In the genomic region with DNA sequence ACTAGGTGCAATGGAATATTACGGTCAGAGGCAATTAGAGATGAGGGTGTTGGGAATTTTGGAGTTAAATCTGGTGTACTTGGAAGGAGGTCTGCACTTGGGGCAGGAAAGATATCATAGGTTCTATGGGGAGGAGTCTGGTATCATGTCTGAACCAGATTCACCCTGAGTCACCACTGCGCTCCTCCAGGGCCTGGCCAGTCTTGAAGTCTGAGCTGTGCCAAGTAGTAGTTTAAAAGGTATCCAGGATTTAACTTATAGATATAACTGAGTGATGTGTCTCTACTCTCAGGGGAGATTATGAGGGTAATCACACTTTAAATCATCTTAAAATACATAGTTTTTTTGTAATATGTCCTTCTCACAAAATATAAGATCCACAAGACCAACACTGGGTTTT, we compare ENCODE assay signal across 37 cellular contexts. TPM values are rescaled to one million over a fixed set of nuclear protein-coding genes. Genes with fewer than 3 reads are reported as not detected.
"Had no signal": no experiment of that assay in that cellular context is flagged by ENCODE, and none has a peak within 500 bp of the region (broad histone marks: within the 10 kb centered on the region; RNA-seq: fewer than 3 reads in every experiment).

No MANE protein-coding gene starts in this region.

- ATAC-seq: activated CD8-positive, alpha-beta memory T cell treated with anti-CD3 and anti-CD28 coated beads, Interleukin-2, amount 10 ng/mL, durations not matched to agents 7 days and 5 days; activated T-helper 17 cell treated with anti-CD3 and anti-CD28 coated beads, Interleukin-2, amount 50 U/mL, for 72 hours; Panc1; Right ventricle myocardium inferior; SK-N-SH treated with all-trans-retinoic acid at 6 μM for 48 hours had no signal

- H3K4me3 Mint-ChIP-seq: activated B cell treated with CpG ODN at 0.5 μM for 24 hours; activated CD4-positive, alpha-beta memory T cell treated with anti-CD3 and anti-CD28 coated beads, Interleukin-2, amount 10 ng/mL, durations not matched to agents 7 days and 5 days; activated CD8-positive, alpha-beta memory T cell treated with anti-CD3 and anti-CD28 coated beads, Interleukin-2, amount 10 ng/mL, durations not matched to agents 7 days and 5 days; activated naive CD4-positive, alpha-beta T cell treated with anti-CD3 and anti-CD28 coated beads, Interleukin-2, amount 50 U/mL, for 24 hours; activated T-helper 17 cell treated with anti-CD3 and anti-CD28 coated beads, Interleukin-2, amount 50 U/mL, for 72 hours; brain; central memory CD8-positive, alpha-beta T cell had no signal

- H3K27me3 Mint-ChIP-seq: activated naive CD4-positive, alpha-beta T cell treated with anti-CD3 and anti-CD28 coated beads, Interleukin-2, amount 50 U/mL, for 24 hours had no signal

- H3K27me3 ChIP-seq: cardiac muscle cell had no signal

- H3K4me3 ChIP-seq: cardiac muscle cell had no signal

- H3K9me3 Mint-ChIP-seq: activated B cell treated with CpG ODN at 0.5 μM for 24 hours; activated CD4-positive, alpha-beta memory T cell treated with anti-CD3 and anti-CD28 coated beads, Interleukin-2, amount 10 ng/mL, durations not matched to agents 7 days and 5 days; activated naive CD4-positive, alpha-beta T cell treated with anti-CD3 and anti-CD28 coated beads, Interleukin-2, amount 50 U/mL, for 24 hours; activated T-helper 17 cell treated with anti-CD3 and anti-CD28 coated beads, Interleukin-2, amount 50 U/mL, for 72 hours; central memory CD8-positive, alpha-beta T cell had no signal

- H3K27ac ChIP-seq: cardiac muscle cell, VCaP had no signal

- DNase-seq: activated B cell treated with CpG ODN at 0.5 μM for 24 hours; activated CD4-positive, alpha-beta memory T cell treated with anti-CD3 and anti-CD28 coated beads, Interleukin-2, amount 10 ng/mL, durations not matched to agents 7 days and 5 days; activated CD4-positive, alpha-beta T cell treated with anti-CD3 and anti-CD28 coated beads for 4 hours; activated CD4-positive, CD25-positive, alpha-beta regulatory T cell treated with anti-CD3 and anti-CD28 coated beads, Interleukin-2, amount 50 U/mL, for 72 hours; activated CD8-positive, alpha-beta memory T cell treated with anti-CD3 and anti-CD28 coated beads for 24 hours; activated CD8-positive, alpha-beta memory T cell treated with anti-CD3 and anti-CD28 coated beads, Interleukin-2, amount 10 ng/mL, durations not matched to agents 7 days and 5 days; activated CD8-positive, alpha-beta memory T cell treated with anti-CD3 and anti-CD28 coated beads, Interleukin-2, amount 50 U/mL, for 48 hours; activated effector memory CD4-positive, alpha-beta T cell treated with anti-CD3 and anti-CD28 coated beads, Interleukin-2, amount 50 U/mL, for 16 hours; activated naive CD4-positive, alpha-beta T cell; activated T-cell treated with anti-CD3 and anti-CD28 coated beads, Interleukin-2, amount 50 U/mL, for 48 hours; anterior cingulate cortex; NCI-H1048; NCI-H1105 treated with DMSO at 0.1 percent for 48 hours; NCI-H1436; NCI-H1694; NCI-H1930; NCI-H2081 treated with DMSO at 0.1 percent for 48 hours; NCI-H345; NCI-H524 treated with DMSO at 0.1 percent for 48 hours; SIG-M5; SW 1271; T-helper 1 cell; T-helper 2 cell; T-helper 9 cell had no signal

- H3K36me3 Mint-ChIP-seq: activated CD8-positive, alpha-beta memory T cell treated with anti-CD3 and anti-CD28 coated beads, Interleukin-2, amount 10 ng/mL, durations not matched to agents 7 days and 5 days; activated naive CD4-positive, alpha-beta T cell treated with anti-CD3 and anti-CD28 coated beads, Interleukin-2, amount 50 U/mL, for 24 hours; brain had no signal

- H3K36me3 ChIP-seq: cardiac muscle cell had no signal

- H3K4me1 Mint-ChIP-seq: activated B cell treated with CpG ODN at 0.5 μM for 24 hours; activated CD4-positive, alpha-beta memory T cell treated with anti-CD3 and anti-CD28 coated beads, Interleukin-2, amount 10 ng/mL, durations not matched to agents 7 days and 5 days; activated CD8-positive, alpha-beta memory T cell treated with anti-CD3 and anti-CD28 coated beads, Interleukin-2, amount 10 ng/mL, durations not matched to agents 7 days and 5 days; activated naive CD4-positive, alpha-beta T cell treated with anti-CD3 and anti-CD28 coated beads, Interleukin-2, amount 50 U/mL, for 24 hours; activated T-helper 17 cell treated with anti-CD3 and anti-CD28 coated beads, Interleukin-2, amount 50 U/mL, for 72 hours; brain; central memory CD8-positive, alpha-beta T cell had no signal

- H3K27ac Mint-ChIP-seq: activated B cell treated with CpG ODN at 0.5 μM for 24 hours; activated CD4-positive, alpha-beta memory T cell treated with anti-CD3 and anti-CD28 coated beads, Interleukin-2, amount 10 ng/mL, durations not matched to agents 7 days and 5 days; activated CD8-positive, alpha-beta memory T cell treated with anti-CD3 and anti-CD28 coated beads, Interleukin-2, amount 10 ng/mL, durations not matched to agents 7 days and 5 days; activated naive CD4-positive, alpha-beta T cell treated with anti-CD3 and anti-CD28 coated beads, Interleukin-2, amount 50 U/mL, for 24 hours; activated T-helper 17 cell treated with anti-CD3 and anti-CD28 coated beads, Interleukin-2, amount 50 U/mL, for 72 hours; brain had no signal

RNA-seq across cellular contexts. Expression of a gene that starts 6.6 kb away (rescaled TPM):
- total RNA-seq: M059J, NCI-H460, Right ventricle myocardium inferior, RPMI7951, SK-MEL-5 had no signal

RNA-seq across cellular contexts. Expression of a gene that starts 14.1 kb away (rescaled TPM):
- total RNA-seq: activated B cell treated with CpG ODN at 0.5 μM for 24 hours; activated CD4-positive, alpha-beta memory T cell treated with anti-CD3 and anti-CD28 coated beads, Interleukin-2, amount 10 ng/mL, durations not matched to agents 7 days and 5 days; activated CD8-positive, alpha-beta memory T cell treated with anti-CD3 and anti-CD28 coated beads, Interleukin-2, amount 10 ng/mL, durations not matched to agents 7 days and 5 days; activated T-helper 17 cell treated with anti-CD3 and anti-CD28 coated beads, Interleukin-2, amount 50 U/mL, for 72 hours; M059J; NCI-H460; Right ventricle myocardium inferior; RPMI7951; SK-MEL-5 had no signal

RNA-seq across cellular contexts. Expression of a gene that starts 40.2 kb away (rescaled TPM):
- total RNA-seq: activated B cell treated with CpG ODN at 0.5 μM for 24 hours; activated CD4-positive, alpha-beta memory T cell treated with anti-CD3 and anti-CD28 coated beads, Interleukin-2, amount 10 ng/mL, durations not matched to agents 7 days and 5 days; activated CD8-positive, alpha-beta memory T cell treated with anti-CD3 and anti-CD28 coated beads, Interleukin-2, amount 10 ng/mL, durations not matched to agents 7 days and 5 days; activated T-helper 17 cell treated with anti-CD3 and anti-CD28 coated beads, Interleukin-2, amount 50 U/mL, for 72 hours; cardiac muscle cell; M059J; NCI-H460; Right ventricle myocardium inferior; RPMI7951; SK-MEL-5 had no signal

RNA-seq across cellular contexts. Expression of a gene that starts 46.5 kb away (rescaled TPM):
- total RNA-seq: activated B cell treated with CpG ODN at 0.5 μM for 24 hours; activated CD4-positive, alpha-beta memory T cell treated with anti-CD3 and anti-CD28 coated beads, Interleukin-2, amount 10 ng/mL, durations not matched to agents 7 days and 5 days; activated CD8-positive, alpha-beta memory T cell treated with anti-CD3 and anti-CD28 coated beads, Interleukin-2, amount 10 ng/mL, durations not matched to agents 7 days and 5 days; activated T-helper 17 cell treated with anti-CD3 and anti-CD28 coated beads, Interleukin-2, amount 50 U/mL, for 72 hours; cardiac muscle cell; M059J; NCI-H460; Right ventricle myocardium inferior; RPMI7951; SK-MEL-5 had no signal
- polyA plus RNA-seq: cardiac muscle cell had no signal
